Comparison of ENCODE assay signal across 8 cellular contexts in genomic region chr6:151067684-151068596, GRCh38.
DNase-seq lines count a peak whose midpoint lies in the region; ATAC-seq and TF ChIP-seq lines count a peak whose summit lies in the region.

No MANE protein-coding gene starts in this region.

- H3K9me3 ChIP-seq in esophagus muscularis mucosa (no peaks in the 10 kb centered on the region), SJCRH30 (replicated peaks) (no peaks in the 10 kb centered on the region), OCI-LY7 (ENCODE audit: low read length) (no peaks in the 10 kb centered on the region)

- intact Hi-C loops in esophagus muscularis mucosa (cut with DNase I) (no loop called here), OCI-LY7 (cut with micrococcal nuclease; ENCODE audit: unreplicated experiment) (no loop called here), natural killer cell (cut with micrococcal nuclease) (no loop called here)

- H3K4me1 ChIP-seq in esophagus muscularis mucosa, result peaks cover 31 to 63% (median 45%) of the 10 kb centered on the region in 4 donors
- H3K4me1 ChIP-seq in SJCRH30, result peaks cover 10% of the 10 kb centered on the region
- peaks cover 5% of the 10 kb centered on the region for H3K4me1 ChIP-seq in OCI-LY7 (ENCODE audit: insufficient read depth, low read length, poor library complexity, severe bottlenecking)

- no peaks in the 10 kb centered on the region for H3K79me2 ChIP-seq in OCI-LY7 (ENCODE audit: insufficient read depth, low read depth, low read length)

- no peaks in the 10 kb centered on the region for H3K9me2 ChIP-seq in OCI-LY7 (ENCODE audit: insufficient read depth, low read length)

- H3K27ac Mint-ChIP-seq in activated naive CD8-positive, alpha-beta T cell treated with anti-CD3 and anti-CD28 coated beads for 36 hours, result no peak overlapping the region
- H3K27ac Mint-ChIP-seq in natural killer cell, result no peak overlapping the region

- H3K4me3 Mint-ChIP-seq in activated naive CD8-positive, alpha-beta T cell treated with anti-CD3 and anti-CD28 coated beads for 36 hours, result no peak overlapping the region
- H3K4me3 Mint-ChIP-seq in natural killer cell, result no peak overlapping the region

- H3K27me3 Mint-ChIP-seq in activated naive CD8-positive, alpha-beta T cell treated with anti-CD3 and anti-CD28 coated beads for 36 hours, result no peaks in the 10 kb centered on the region
- H3K27me3 Mint-ChIP-seq in natural killer cell (ENCODE audit: low read depth in 2 of 2), result peaks cover 0 to 2% of the 10 kb centered on the region in 2 donors

- H2AFZ ChIP-seq in OCI-LY7 (ENCODE audit: low read length), result no peak overlapping the region

- no TSS peak for BruUV-seq in OCI-LY7 (replicated peaks; lab: Mats Ljungman, UMichigan)

- POLR2A ChIA-PET in OCI-LY7 (lab: Charles Lee), result interaction anchor here (1.4 kb wide), 1 partner anchor 10 kb away, joined by 7 read pairs; no protein-coding TSS in a partner anchor

- TF ChIP-seq POLR2A in esophagus muscularis mucosa (IDR thresholded peaks at IDR 0.05; ENCODE audit: low read depth), result no peak

- H4K20me1 ChIP-seq in OCI-LY7 (ENCODE audit: insufficient read depth, low read length), result no peaks in the 10 kb centered on the region

- CTCF ChIA-PET in OCI-LY7 (lab: Charles Lee; ENCODE audit: unreplicated experiment), result no interaction called here

- no peak for TF ChIP-seq EP300 in esophagus muscularis mucosa (IDR thresholded peaks at IDR 0.05)

- H3K36me3 ChIP-seq in esophagus muscularis mucosa, result no peaks in the 10 kb centered on the region
- peaks cover 12% of the 10 kb centered on the region; the same call in 1 of the 2 replicates for H3K36me3 ChIP-seq in SJCRH30
- peaks cover 77% of the 10 kb centered on the region for H3K36me3 ChIP-seq in OCI-LY7 (ENCODE audit: insufficient read depth, low read length)

- 35% methylated on average over 14 of the region's 14 CpGs for WGBS in esophagus muscularis mucosa

- H3K27ac ChIP-seq in esophagus muscularis mucosa (replicated peaks in 1 of 4), result peak overlapping the region; percentile 67 to 77 (median 72)
- no peak overlapping the region for H3K27ac ChIP-seq in SJCRH30
- no peak overlapping the region for H3K27ac ChIP-seq in OCI-LY7 (ENCODE audit: low read depth, low read length, poor library complexity, severe bottlenecking)

- peaks cover 66% of the 10 kb centered on the region for H3K36me3 Mint-ChIP-seq in activated naive CD8-positive, alpha-beta T cell treated with anti-CD3 and anti-CD28 coated beads for 36 hours
- no peaks in the 10 kb centered on the region for H3K36me3 Mint-ChIP-seq in natural killer cell

- no peaks in the 10 kb centered on the region for H3K4me1 Mint-ChIP-seq in activated naive CD8-positive, alpha-beta T cell treated with anti-CD3 and anti-CD28 coated beads for 36 hours
- H3K4me1 Mint-ChIP-seq in natural killer cell, result no peaks in the 10 kb centered on the region

- no peak for ATAC-seq in natural killer cell

- DNase-seq in Ammon's horn (ENCODE audit: low spot score) (peak; percentile 69), NCI-H446 treated with DMSO at 0.1 percent for 48 hours (lab: John Stamatoyannopoulos, UW) (peak; percentile 35), esophagus muscularis mucosa (ENCODE audit: extremely low spot score) (peak; percentile 91), non-pigmented ciliary epithelial cell (ENCODE audit: low read depth) (peak; percentile 96), SJCRH30 (no peak), OCI-LY7 (ENCODE audit: low spot score) (no peak), natural killer cell (no peak)
- no peak for DNase-seq in activated naive CD8-positive, alpha-beta T cell treated with anti-CD3 and anti-CD28 coated beads for 36 hours

- no peak overlapping the region for H3K4me3 ChIP-seq in esophagus muscularis mucosa
- H3K4me3 ChIP-seq in SJCRH30, result no peak overlapping the region
- no peak overlapping the region for H3K4me3 ChIP-seq in OCI-LY7 (ENCODE audit: low read depth, low read length, poor library complexity, severe bottlenecking)

- H3K9me3 Mint-ChIP-seq in activated naive CD8-positive, alpha-beta T cell treated with anti-CD3 and anti-CD28 coated beads for 36 hours, result peaks cover 6% of the 10 kb centered on the region
- H3K9me3 Mint-ChIP-seq in natural killer cell, result no peaks in the 10 kb centered on the region

- H3K27me3 ChIP-seq in esophagus muscularis mucosa, result no peaks in the 10 kb centered on the region
- H3K27me3 ChIP-seq in SJCRH30, result no peaks in the 10 kb centered on the region

- no peak overlapping the region for H3K4me2 ChIP-seq in OCI-LY7 (ENCODE audit: low read length)

- TF ChIP-seq CTCF in esophagus muscularis mucosa (IDR thresholded peaks at IDR 0.05) (no peak), OCI-LY7 (conservative IDR thresholded peaks at IDR 0.05; ENCODE audit: low read length) (no peak), natural killer cell (IDR thresholded peaks at IDR 0.05) (no peak)

Comparison
In these comparisons a context has a peak if more than half of its experiments do, and no peak if none do; other contexts are left out.
1. DNase-seq: peak in Ammon's horn (single experiment), NCI-H446 treated with DMSO at 0.1 percent for 48 hours (single experiment), esophagus muscularis mucosa (single experiment) and non-pigmented ciliary epithelial cell (single experiment); none in SJCRH30 (0 of 2), OCI-LY7 (single experiment), activated naive CD8-positive, alpha-beta T cell treated with anti-CD3 and anti-CD28 coated beads for 36 hours (single experiment) and natural killer cell (single experiment).
2. H3K27ac ChIP-seq: peak in esophagus muscularis mucosa (4 of 4); none in SJCRH30 (single experiment) and OCI-LY7 (single experiment).